In genomic region chr3:50158747-50159146, GRCh38 we compare ENCODE assay signal across 1 cellular context.
TF ChIP-seq lines count a peak whose summit lies in the region.

No MANE protein-coding gene starts in this region.

TF ChIP-seq in A549, 52 proteins besides CTCF, POLR2A, EP300 and RAD21 (continued from another document):
- TF ChIP-seq REST (IDR thresholded peaks at IDR 0.05) (no peak), HEYL (CRISPR knock-in tag; IDR thresholded peaks at IDR 0.05) (no peak)
TF ChIP-seq in A549: peak in this region for 0.
